8 cellular contexts compared by ENCODE assay signal in the genomic region with DNA sequence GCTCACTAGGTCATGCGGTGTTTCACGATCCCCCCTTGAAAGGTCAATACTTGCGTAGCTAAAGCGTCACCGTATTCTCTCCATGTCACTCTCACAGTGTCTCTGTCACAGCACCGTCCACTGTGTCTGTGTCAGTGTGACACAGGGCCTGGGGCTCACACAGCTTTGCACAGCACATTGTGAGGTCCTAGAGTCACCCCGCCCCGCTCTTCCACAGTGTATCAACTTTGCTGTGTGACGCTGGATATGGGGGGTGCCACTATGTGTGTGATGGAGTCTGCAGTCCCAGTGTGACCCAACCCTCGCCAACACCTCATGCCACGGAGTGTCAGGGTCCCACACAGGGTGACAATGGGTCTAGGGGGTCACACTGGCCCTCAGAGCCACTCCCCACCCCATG. TPM values are rescaled to one million over a fixed set of nuclear protein-coding genes. Genes with fewer than 3 reads are reported as not detected.
A peak's percentile ranks its signal among the peaks of the same experiment; 100 is the strongest.
DNase-seq lines count a peak whose midpoint lies in the region; ATAC-seq and TF ChIP-seq lines count a peak whose summit lies in the region.

No MANE protein-coding gene starts in this region.

- no peak overlapping the region for H3K9ac ChIP-seq in H9 (ENCODE audit: extremely low read depth, insufficient read length, low read length)
- no peak overlapping the region for H3K9ac ChIP-seq in iPS-15b (ENCODE audit: low read depth, low read length)

- no peak overlapping the region for H2BK20ac ChIP-seq in H9 (ENCODE audit: low read depth, low read length, poor library complexity, severe bottlenecking)

- ATAC-seq in activated naive CD8-positive, alpha-beta T cell treated with anti-CD3 and anti-CD28 coated beads, Interleukin-2, amount 50 U/mL, for 24 hours = no peak

- no peaks in the 10 kb centered on the region for H3K79me2 ChIP-seq in H9 (ENCODE audit: insufficient read depth, low read length)

- no peak for TF ChIP-seq CTCF in H9 (conservative IDR thresholded peaks at IDR 0.05)

- DNase-seq in H9 (no peak), skeletal muscle cell (ENCODE audit: low read depth) (no peak), amygdala (lab: John Stamatoyannopoulos, UW) (no peak), SHP77 treated with DMSO at 0.1 percent for 48 hours (lab: John Stamatoyannopoulos, UW) (no peak), HEK293T (ENCODE audit: extremely low spot score) (no peak), NCI-H146 (lab: John Stamatoyannopoulos, UW) (no peak)
- DNase-seq in activated naive CD8-positive, alpha-beta T cell treated with anti-CD3 and anti-CD28 coated beads, Interleukin-2, amount 50 U/mL, for 24 hours = no peak

- H3K79me1 ChIP-seq in H9 (ENCODE audit: insufficient read depth, low read depth, low read length, poor library complexity, severe bottlenecking) = no peaks in the 10 kb centered on the region

- H3K14ac ChIP-seq in H9 (ENCODE audit: insufficient read depth, low read length) = no peak overlapping the region; the same call in 1 of the 2 replicates

- H3K27me3 ChIP-seq in H9 (ENCODE audit: insufficient read depth, low read length) (peaks cover 6% of the 10 kb centered on the region; the same call in 1 of the 2 replicates), iPS-15b (ENCODE audit: control insufficient read depth, insufficient read depth, low read length) (peaks cover 57% of the 10 kb centered on the region)

- H4K5ac ChIP-seq in H9 (ENCODE audit: insufficient read length, low read depth, low read length) = no peak overlapping the region

- no peak overlapping the region for H2BK5ac ChIP-seq in H9 (ENCODE audit: insufficient read length, low read length)

- H3K56ac ChIP-seq in H9 (ENCODE audit: insufficient read length, low read depth, low read length) = no peak overlapping the region

- no peak overlapping the region for H2AK5ac ChIP-seq in H9 (ENCODE audit: insufficient read length, low read length)

- peak overlapping the region; percentile 55 for H3K4me3 ChIP-seq in iPS-15b (ENCODE audit: low read depth, low read length)
- peak overlapping the region; percentile 67 for H3K4me3 ChIP-seq in skeletal muscle cell (ENCODE audit: low read depth, low read length)

- H2BK120ac ChIP-seq in H9 (ENCODE audit: low read depth, low read length, poor library complexity, severe bottlenecking) = no peak overlapping the region

- H3K23me2 ChIP-seq in H9 (ENCODE audit: insufficient read length, low read depth, low read length, poor library complexity, severe bottlenecking) = peaks cover 6% of the 10 kb centered on the region

- no CpG with 5 or more reads among the region's 11 CpGs for WGBS in H9 (ENCODE audit: extremely low coverage, insufficient read length, low lambda C conversion rate)

- H3K4me1 Mint-ChIP-seq in H9 = peaks cover 7% of the 10 kb centered on the region in 2 experiments
- H3K4me1 Mint-ChIP-seq in activated naive CD8-positive, alpha-beta T cell treated with anti-CD3 and anti-CD28 coated beads, Interleukin-2, amount 50 U/mL, for 24 hours = peaks cover 9% of the 10 kb centered on the region

- peaks cover 75% of the 10 kb centered on the region for H3K27me3 Mint-ChIP-seq in H9 (ENCODE audit: low read depth)
- H3K27me3 Mint-ChIP-seq in activated naive CD8-positive, alpha-beta T cell treated with anti-CD3 and anti-CD28 coated beads, Interleukin-2, amount 50 U/mL, for 24 hours = peaks cover 46% of the 10 kb centered on the region

- H3K4me3 Mint-ChIP-seq in H9 = peak overlapping the region; percentile 51 to 78
- H3K4me3 Mint-ChIP-seq in activated naive CD8-positive, alpha-beta T cell treated with anti-CD3 and anti-CD28 coated beads, Interleukin-2, amount 50 U/mL, for 24 hours = peak overlapping the region; percentile 47

- H4K20me1 ChIP-seq in H9 (ENCODE audit: control insufficient read depth, insufficient read depth, insufficient read length) = no peaks in the 10 kb centered on the region

- peaks cover 3% of the 10 kb centered on the region; the same call in 1 of the 2 replicates for H3K4me1 ChIP-seq in H9 (ENCODE audit: insufficient read depth, low read length)
- H3K4me1 ChIP-seq in iPS-15b (ENCODE audit: control insufficient read depth, insufficient read depth, low read length) = no peaks in the 10 kb centered on the region

- H3T11ph ChIP-seq in H9 (ENCODE audit: low read length) = no peak overlapping the region

- no peak overlapping the region for H3K27ac ChIP-seq in H9 (ENCODE audit: insufficient read length, low read depth, low read length)

- no peaks in the 10 kb centered on the region for H3K9me3 ChIP-seq in H9 (ENCODE audit: control insufficient read depth, low read depth, low read length)
- H3K9me3 ChIP-seq in iPS-15b (ENCODE audit: control insufficient read depth, insufficient read depth, low read length) = no peaks in the 10 kb centered on the region

- H3K18ac ChIP-seq in H9 (ENCODE audit: insufficient read length, low read depth, low read length) = no peak overlapping the region

- H4K8ac ChIP-seq in H9 (replicated peaks; ENCODE audit: insufficient read length, low read depth, low read length) = no peak overlapping the region

- no peak overlapping the region for H2BK15ac ChIP-seq in H9 (ENCODE audit: low read depth, low read length)

- H3K36me3 ChIP-seq in iPS-15b (ENCODE audit: control insufficient read depth, insufficient read depth, low read length) = no peaks in the 10 kb centered on the region

- POLR2A ChIA-PET in HEK293T (lab: Yijun Ruan, JAX) = no interaction called here

- H3K23ac ChIP-seq in H9 (ENCODE audit: insufficient read length, low read depth, low read length) = no peak overlapping the region

- H2AFZ ChIP-seq in H9 (ENCODE audit: low read length) = no peak overlapping the region

- CTCF ChIA-PET in HEK293T (lab: Yijun Ruan, JAX) = interaction anchor here (2.3 kb wide), 1 partner anchor 11 kb away, joined by 6 read pairs; no protein-coding TSS in a partner anchor

- H3K36me3 Mint-ChIP-seq in H9 (ENCODE audit: insufficient read depth in 1 of 3, low read depth in 3 of 3) = no peaks in the 10 kb centered on the region
- H3K36me3 Mint-ChIP-seq in activated naive CD8-positive, alpha-beta T cell treated with anti-CD3 and anti-CD28 coated beads, Interleukin-2, amount 50 U/mL, for 24 hours (ENCODE audit: low read depth) = no peaks in the 10 kb centered on the region

- H3K4ac ChIP-seq in H9 (ENCODE audit: low read depth, low read length) = no peak overlapping the region

- no peak overlapping the region for H3K27ac Mint-ChIP-seq in H9
- H3K27ac Mint-ChIP-seq in activated naive CD8-positive, alpha-beta T cell treated with anti-CD3 and anti-CD28 coated beads, Interleukin-2, amount 50 U/mL, for 24 hours = no peak overlapping the region

- no peak overlapping the region for H2BK12ac ChIP-seq in H9 (ENCODE audit: insufficient read length, low read depth, low read length)

- H3K9me3 Mint-ChIP-seq in H9 = peaks cover 0 to 3% of the 10 kb centered on the region in 2 experiments; a peak in 2 of 5 replicates
- peaks cover 4% of the 10 kb centered on the region for H3K9me3 Mint-ChIP-seq in activated naive CD8-positive, alpha-beta T cell treated with anti-CD3 and anti-CD28 coated beads, Interleukin-2, amount 50 U/mL, for 24 hours

- no peak overlapping the region for H4K91ac ChIP-seq in H9 (ENCODE audit: insufficient read length, low read depth, low read length)

- peak overlapping the region; percentile 54 for H3K4me2 ChIP-seq in H9 (ENCODE audit: insufficient read depth, insufficient read length, low read length)

TF ChIP-seq in HEK293T, 16 proteins besides CTCF, POLR2A, EP300 and RAD21:
- TF ChIP-seq ELF4 (IDR thresholded peaks at IDR 0.05) (no peak), TARDBP (IDR thresholded peaks at IDR 0.05) (no peak), NFRKB (IDR thresholded peaks at IDR 0.05) (no peak), PKNOX1 (IDR thresholded peaks at IDR 0.05) (no peak), FOXA1 (IDR thresholded peaks at IDR 0.05) (no peak), L3MBTL2 (conservative IDR thresholded peaks at IDR 0.05) (no peak), FOXK2 (IDR thresholded peaks at IDR 0.05) (no peak), SUZ12 (IDR thresholded peaks at IDR 0.05) (no peak)

RNA-seq across cellular contexts. Expression of gene P4HA3, which starts 0.6 kb away (rescaled TPM):
- total RNA-seq in H9 (2021) = not detected in 2 replicates
